27 cellular contexts compared by ENCODE assay signal in genomic region chr3:31450345-31450744, GRCh38.
"Had no signal": no experiment of that assay in that cellular context is flagged by ENCODE, and none has a peak within 500 bp of the region (broad histone marks: within the 10 kb centered on the region; RNA-seq: fewer than 3 reads in every experiment).

No MANE protein-coding gene starts in this region.

- H3K36me3 ChIP-seq: colonic mucosa, Peyer's patch, SJSA1 had no signal

- H3K4me3 ChIP-seq: colonic mucosa, K562, Peyer's patch, SJSA1 had no signal

- H3K9me3 ChIP-seq: colonic mucosa, Peyer's patch, SJSA1, SK-N-SH had no signal

- H3K27me3 ChIP-seq: colonic mucosa, Peyer's patch, SJSA1 had no signal

- DNase-seq: activated CD4-positive, alpha-beta memory T cell treated with anti-CD3 and anti-CD28 coated beads for 36 hours; activated CD4-positive, alpha-beta T cell treated with anti-CD3 and anti-CD28 coated beads, Interleukin-2, amount 50 U/mL, for 1 hour; activated effector memory CD4-positive, alpha-beta T cell treated with Interleukin-2 at 50 U/mL for 16 hours; activated naive CD4-positive, alpha-beta T cell treated with anti-CD3 and anti-CD28 coated beads, Interleukin-2, amount 50 U/mL, for 16 hours; activated T-cell treated with anti-CD3 and anti-CD28 coated beads, Interleukin-2, amount 50 U/mL, for 24 hours; anterior cingulate cortex; colonic mucosa; NCI-H1092 treated with DMSO at 0.1 percent for 48 hours; NCI-H1417; NCI-H146; NCI-H187; NCI-H2029 treated with DMSO at 0.1 percent for 48 hours; NCI-H2107; NCI-H226; NCI-H524 treated with DMSO at 0.1 percent for 48 hours; NK-92 treated with Interleukin-12 subunit alpha and Interleukin-12 subunit beta, amount 100 ng/mL, for 24 hours; PC-3; Peyer's patch; RPMI8226; SHP77 treated with DMSO at 0.1 percent for 48 hours; SK-N-SH had no signal

- H3K4me1 ChIP-seq: colonic mucosa, Peyer's patch, SJSA1 had no signal

- H3K27ac ChIP-seq: colonic mucosa, Peyer's patch, SJSA1 had no signal

- H3K4me1 Mint-ChIP-seq: brain had no signal

- H3K4me3 Mint-ChIP-seq: activated CD4-positive, alpha-beta memory T cell treated with anti-CD3 and anti-CD28 coated beads for 36 hours; activated T-cell treated with anti-CD3 and anti-CD28 coated beads, Interleukin-2, amount 50 U/mL, for 24 hours; brain; central memory CD8-positive, alpha-beta T cell; T-helper 1 cell treated with Interleukin-12 subunit alpha and Interleukin-12 subunit beta and Interleukin-4 antibody, amounts not matched to agents 30 μg/mL and 1 μg/mL, for 36 hours; T-helper 2 cell treated with Interferon-gamma antibody and Interleukin-4, amounts not matched to agents 5 μg/mL and 100 μg/mL, for 36 hours had no signal

- H3K27ac Mint-ChIP-seq: activated CD4-positive, alpha-beta memory T cell treated with anti-CD3 and anti-CD28 coated beads for 36 hours; activated T-cell treated with anti-CD3 and anti-CD28 coated beads, Interleukin-2, amount 50 U/mL, for 24 hours; brain; T-helper 1 cell treated with Interleukin-12 subunit alpha and Interleukin-12 subunit beta and Interleukin-4 antibody, amounts not matched to agents 30 μg/mL and 1 μg/mL, for 36 hours; T-helper 2 cell treated with Interferon-gamma antibody and Interleukin-4, amounts not matched to agents 5 μg/mL and 100 μg/mL, for 36 hours had no signal

- ATAC-seq: K562, PC-3 had no signal

- H3K9ac ChIP-seq: SK-N-SH had no signal

- H3K4me2 ChIP-seq: SK-N-SH had no signal

- H3K9me3 Mint-ChIP-seq: central memory CD8-positive, alpha-beta T cell had no signal

- H3K27me3 Mint-ChIP-seq: activated CD4-positive, alpha-beta memory T cell treated with anti-CD3 and anti-CD28 coated beads for 36 hours; activated T-cell treated with anti-CD3 and anti-CD28 coated beads, Interleukin-2, amount 50 U/mL, for 24 hours; brain; central memory CD8-positive, alpha-beta T cell had no signal
